Comparison of ENCODE assay signal across 15 cellular contexts in genomic region chr4:75980576-75980975, GRCh38. TPM values are rescaled to one million over a fixed set of nuclear protein-coding genes. Genes with fewer than 3 reads are reported as not detected.
DNase-seq lines count a peak whose midpoint lies in the region; ATAC-seq and TF ChIP-seq lines count a peak whose summit lies in the region.
"Had no signal": no experiment of that assay in that cellular context is flagged by ENCODE, and none has a peak within 500 bp of the region (broad histone marks: within the 10 kb centered on the region; RNA-seq: fewer than 3 reads in every experiment).

No MANE protein-coding gene starts in this region.

- H3K4me3 ChIP-seq in HCT116 (replicated peaks in 1 of 2; ENCODE audit: low read depth in 1 of 2, low read length in 2 of 2) = no peak overlapping the region
- peak overlapping the region in 4 of 8 donors; percentile 6 to 55 (median 18) for H3K4me3 ChIP-seq in spleen
- H3K4me3 ChIP-seq: BLaER1 had no signal

- no peak for ATAC-seq in HCT116
- ATAC-seq in GM21529 (IDR thresholded peaks at IDR 0.05; ENCODE audit: unreplicated experiment) = no peak
- no peak for ATAC-seq in HG03469 (IDR thresholded peaks at IDR 0.05; ENCODE audit: unreplicated experiment)

- H3K36me3 ChIP-seq in HCT116 (ENCODE audit: control insufficient read depth in 1 of 2, insufficient read depth in 2 of 2, low read length in 2 of 2) (peaks cover 39 to 41% of the 10 kb centered on the region in 2 experiments; a peak in 3 of 4 replicates), spleen (peaks cover 7 to 82% (median 47%) of the 10 kb centered on the region in 6 donors)

- H3K9me2 ChIP-seq in HCT116 (ENCODE audit: insufficient read depth) = no peaks in the 10 kb centered on the region

- H3K36me3 Mint-ChIP-seq in activated CD4-positive, alpha-beta memory T cell treated with anti-CD3 and anti-CD28 coated beads for 36 hours = peaks cover 43% of the 10 kb centered on the region
- H3K36me3 Mint-ChIP-seq in activated CD4-positive, alpha-beta memory T cell treated with anti-CD3 and anti-CD28 coated beads, Interleukin-2, amount 10 ng/mL, durations not matched to agents 7 days and 5 days (ENCODE audit: low read depth) = peaks cover 45% of the 10 kb centered on the region
- peaks cover 33% of the 10 kb centered on the region for H3K36me3 Mint-ChIP-seq in endothelial cell (ENCODE audit: low read depth, unreplicated experiment)

- H3K4me1 ChIP-seq in HCT116 (ENCODE audit: control insufficient read depth in 1 of 2, insufficient read depth in 2 of 2, low read length in 2 of 2) (no peaks in the 10 kb centered on the region), spleen (peaks cover 0 to 15% (median 2%) of the 10 kb centered on the region in 6 donors)
- H3K4me1 ChIP-seq: BLaER1, Caco-2 had no signal

- no peak overlapping the region for H3K9ac ChIP-seq in HCT116 (ENCODE audit: low read length)
- H3K9ac ChIP-seq: BLaER1 had no signal

- no peak overlapping the region for H2AFZ ChIP-seq in HCT116 (ENCODE audit: low read depth, low read length, poor library complexity, severe bottlenecking)

- H3K27ac ChIP-seq in HCT116 (ENCODE audit: low read depth, low read length) (no peak overlapping the region), spleen (peak overlapping the region in 7 of 8 donors; percentile 56 to 80 (median 64))
- H3K27ac ChIP-seq: BLaER1 had no signal

- H3K4me2 ChIP-seq in HCT116 (ENCODE audit: low read length) = no peak overlapping the region
- H3K4me2 ChIP-seq: BLaER1 had no signal

- BruUV-seq in HCT116 (replicated peaks; lab: Mats Ljungman, UMichigan) = TSS peak; percentile 4

- no peak for TF ChIP-seq CTCF in HCT116 (IDR thresholded peaks at IDR 0.05 in 2 of 3, conservative IDR thresholded peaks at IDR 0.05 in 1 of 3; ENCODE audit: borderline replicate concordance in 1 of 3, insufficient read depth in 1 of 3, low read depth in 2 of 3, low read length in 2 of 3)
- TF ChIP-seq CTCF in endothelial cell (IDR thresholded peaks at IDR 0.05; ENCODE audit: unreplicated experiment) = no peak
- no peak for TF ChIP-seq CTCF in spleen (IDR thresholded peaks at IDR 0.05 in 8 of 11, conservative IDR thresholded peaks at IDR 0.05 in 3 of 11)

- H4K20me1 ChIP-seq in HCT116 (ENCODE audit: insufficient read depth) = no peaks in the 10 kb centered on the region

- 55 to 86% (median 74%) methylated on average over 4 of the region's 4 CpGs for WGBS in spleen, 5 donors

- peaks cover 2% of the 10 kb centered on the region for H3K9me3 Mint-ChIP-seq in activated CD4-positive, alpha-beta memory T cell treated with anti-CD3 and anti-CD28 coated beads for 36 hours
- no peaks in the 10 kb centered on the region for H3K9me3 Mint-ChIP-seq in activated CD4-positive, alpha-beta memory T cell treated with anti-CD3 and anti-CD28 coated beads, Interleukin-2, amount 10 ng/mL, durations not matched to agents 7 days and 5 days
- H3K9me3 Mint-ChIP-seq in endothelial cell (ENCODE audit: unreplicated experiment) = no peaks in the 10 kb centered on the region

- H3K9me3 ChIP-seq in HCT116 (ENCODE audit: control insufficient read depth in 1 of 2, insufficient read depth in 1 of 2, low read depth in 1 of 2, low read length in 2 of 2) = no peaks in the 10 kb centered on the region
- H3K9me3 ChIP-seq in spleen = peaks cover 0 to 15% (median 4%) of the 10 kb centered on the region in 8 donors
- H3K9me3 ChIP-seq: Caco-2 had no signal

- H3K27me3 ChIP-seq in HCT116 (ENCODE audit: insufficient read depth, low read length) (no peaks in the 10 kb centered on the region), spleen (replicated peaks in 1 of 7) (no peaks in the 10 kb centered on the region)
- H3K27me3 ChIP-seq: BLaER1 had no signal

- H3K4me1 Mint-ChIP-seq in activated CD4-positive, alpha-beta memory T cell treated with anti-CD3 and anti-CD28 coated beads for 36 hours (ENCODE audit: low read depth) = no peaks in the 10 kb centered on the region
- H3K4me1 Mint-ChIP-seq in activated CD4-positive, alpha-beta memory T cell treated with anti-CD3 and anti-CD28 coated beads, Interleukin-2, amount 10 ng/mL, durations not matched to agents 7 days and 5 days = no peaks in the 10 kb centered on the region
- H3K4me1 Mint-ChIP-seq in endothelial cell (ENCODE audit: unreplicated experiment) = peaks cover 14% of the 10 kb centered on the region

- RAD21 ChIA-PET in HCT116 (lab: Charles Lee; ENCODE audit: low non-redundant PET in 1 of 2, low total read pairs in 2 of 2, uncharacterized antibody in 2 of 2, unreplicated experiment in 2 of 2) = no interaction called here

- no peak for DNase-seq in activated CD4-positive, alpha-beta memory T cell treated with anti-CD3 and anti-CD28 coated beads for 36 hours
- DNase-seq in activated CD4-positive, alpha-beta memory T cell treated with anti-CD3 and anti-CD28 coated beads, Interleukin-2, amount 10 ng/mL, durations not matched to agents 7 days and 5 days = no peak
- DNase-seq in HCT116 (ENCODE audit: low read depth, low spot score) (no peak), endothelial cell (ENCODE audit: low spot score) (peak; percentile 4), spleen (no peak)
- DNase-seq: 8988T; AML-193; Caco-2; CD8-positive, alpha-beta memory T cell; GF-D8; HCEC 1CT had no signal

- no peaks in the 10 kb centered on the region for H3K27me3 Mint-ChIP-seq in activated CD4-positive, alpha-beta memory T cell treated with anti-CD3 and anti-CD28 coated beads for 36 hours
- no peaks in the 10 kb centered on the region for H3K27me3 Mint-ChIP-seq in activated CD4-positive, alpha-beta memory T cell treated with anti-CD3 and anti-CD28 coated beads, Interleukin-2, amount 10 ng/mL, durations not matched to agents 7 days and 5 days
- H3K27me3 Mint-ChIP-seq in endothelial cell (ENCODE audit: unreplicated experiment) = no peaks in the 10 kb centered on the region
- H3K27me3 Mint-ChIP-seq: CD8-positive, alpha-beta memory T cell had no signal

- H3K27ac Mint-ChIP-seq in activated CD4-positive, alpha-beta memory T cell treated with anti-CD3 and anti-CD28 coated beads for 36 hours = peak overlapping the region; percentile 29
- no peak overlapping the region for H3K27ac Mint-ChIP-seq in activated CD4-positive, alpha-beta memory T cell treated with anti-CD3 and anti-CD28 coated beads, Interleukin-2, amount 10 ng/mL, durations not matched to agents 7 days and 5 days
- H3K27ac Mint-ChIP-seq in endothelial cell (ENCODE audit: unreplicated experiment) = peak overlapping the region; percentile 80

- POLR2A ChIA-PET in activated CD4-positive, alpha-beta memory T cell treated with anti-CD3 and anti-CD28 coated beads for 36 hours (lab: Charles Lee) = no interaction called here
- POLR2A ChIA-PET in activated CD4-positive, alpha-beta memory T cell treated with anti-CD3 and anti-CD28 coated beads, Interleukin-2, amount 10 ng/mL, durations not matched to agents 7 days and 5 days (lab: Charles Lee) = no interaction called here
- POLR2A ChIA-PET in HCT116 (lab: Charles Lee) = no interaction called here

- TF ChIP-seq POLR2A in HCT116 (IDR thresholded peaks at IDR 0.05; ENCODE audit: borderline replicate concordance, extremely low read depth, insufficient read depth, insufficient read length) = no peak
- no peak for TF ChIP-seq POLR2A in spleen (IDR thresholded peaks at IDR 0.05)

- H3K4me3 Mint-ChIP-seq in activated CD4-positive, alpha-beta memory T cell treated with anti-CD3 and anti-CD28 coated beads for 36 hours = no peak overlapping the region
- no peak overlapping the region for H3K4me3 Mint-ChIP-seq in activated CD4-positive, alpha-beta memory T cell treated with anti-CD3 and anti-CD28 coated beads, Interleukin-2, amount 10 ng/mL, durations not matched to agents 7 days and 5 days
- H3K4me3 Mint-ChIP-seq in endothelial cell (ENCODE audit: unreplicated experiment) = peak overlapping the region; percentile 34
- H3K4me3 Mint-ChIP-seq: CD8-positive, alpha-beta memory T cell had no signal

- no peak for TF ChIP-seq RAD21 in HCT116 (IDR thresholded peaks at IDR 0.05; ENCODE audit: low read depth)

- CTCF ChIA-PET in activated CD4-positive, alpha-beta memory T cell treated with anti-CD3 and anti-CD28 coated beads for 36 hours (lab: Charles Lee) = no interaction called here
- CTCF ChIA-PET in activated CD4-positive, alpha-beta memory T cell treated with anti-CD3 and anti-CD28 coated beads, Interleukin-2, amount 10 ng/mL, durations not matched to agents 7 days and 5 days (lab: Charles Lee) = no interaction called here
- CTCF ChIA-PET in HCT116 (lab: Charles Lee) = no interaction called here

- peaks cover 58% of the 10 kb centered on the region for H3K79me2 ChIP-seq in HCT116 (ENCODE audit: insufficient read depth, low read length)

- intact Hi-C loops in activated CD4-positive, alpha-beta memory T cell treated with anti-CD3 and anti-CD28 coated beads for 36 hours (cut with micrococcal nuclease) = no loop called here
- intact Hi-C loops in HCT116 (cut with micrococcal nuclease) = no loop called here
- intact Hi-C loops in spleen (cut with DNase I; ENCODE audit: low total_unique reads) = no loop called here

RNA-seq across cellular contexts. Expression of gene SDAD1, which starts 10.2 kb away (rescaled TPM):
- 10 to 100 TPM; 35.9 to 40.5 TPM for total RNA-seq in activated CD4-positive, alpha-beta memory T cell treated with anti-CD3 and anti-CD28 coated beads for 36 hours
- 10 to 100 TPM; 39.1 to 43.0 TPM for total RNA-seq in activated CD4-positive, alpha-beta memory T cell treated with anti-CD3 and anti-CD28 coated beads, Interleukin-2, amount 10 ng/mL, durations not matched to agents 7 days and 5 days
- total RNA-seq in HCT116 (2021; ENCODE audit: unreplicated experiment) = 61.7 TPM
- 16.0 and 25.5 TPM in 2 replicates for polyA plus RNA-seq in HCT116 (2012)
- total RNA-seq in endothelial cell (ENCODE audit: unreplicated experiment) = 40.6 TPM
- 10 to 100 TPM; 30.5 to 42.8 (median 37.3) TPM for total RNA-seq in spleen
- 10 to 100 TPM; 12.9 to 18.8 (median 16.5) TPM for polyA plus RNA-seq in spleen

RNA-seq across cellular contexts. Expression of gene CXCL9, which starts 26.7 kb away (rescaled TPM):
- total RNA-seq in activated CD4-positive, alpha-beta memory T cell treated with anti-CD3 and anti-CD28 coated beads for 36 hours = under 1 TPM; 0.10 to 0.14 TPM
- not detected for total RNA-seq in activated CD4-positive, alpha-beta memory T cell treated with anti-CD3 and anti-CD28 coated beads, Interleukin-2, amount 10 ng/mL, durations not matched to agents 7 days and 5 days
- total RNA-seq in HCT116 (2021; ENCODE audit: unreplicated experiment) (not detected), endothelial cell (ENCODE audit: unreplicated experiment) (not detected), spleen (10 to 100 TPM in 3 of 7 donors, 1 to 10 TPM in 4; 3.4 to 20.9 (median 6.0) TPM)
- polyA plus RNA-seq in HCT116 (2012) = not detected in 2 replicates
- 10 to 100 TPM; 22.5 to 25.5 (median 23.9) TPM for polyA plus RNA-seq in spleen
- total RNA-seq: Caco-2, H4 had no signal
- polyA plus RNA-seq: CD8-positive, alpha-beta memory T cell had no signal

RNA-seq across cellular contexts. Expression of gene NAAA, which starts 39.8 kb away (rescaled TPM):
- total RNA-seq in activated CD4-positive, alpha-beta memory T cell treated with anti-CD3 and anti-CD28 coated beads for 36 hours = 10 to 100 TPM; 31.7 to 32.2 TPM
- 10 to 100 TPM; 38.7 to 39.3 TPM for total RNA-seq in activated CD4-positive, alpha-beta memory T cell treated with anti-CD3 and anti-CD28 coated beads, Interleukin-2, amount 10 ng/mL, durations not matched to agents 7 days and 5 days
- total RNA-seq in HCT116 (2021; ENCODE audit: unreplicated experiment) (17.0 TPM), endothelial cell (ENCODE audit: unreplicated experiment) (4.0 TPM), spleen (100 to 1,000 TPM in 5 of 7 donors, 10 to 100 TPM in 2; 77.3 to 214 (median 142) TPM)
- polyA plus RNA-seq in HCT116 (2012) = 16.6 and 18.0 TPM in 2 replicates
- polyA plus RNA-seq in spleen = 10 to 100 TPM; 18.3 to 32.1 (median 27.4) TPM

RNA-seq across cellular contexts. Expression of gene CXCL10, which starts 42.7 kb away (rescaled TPM):
- total RNA-seq in activated CD4-positive, alpha-beta memory T cell treated with anti-CD3 and anti-CD28 coated beads for 36 hours = under 1 TPM; 0.36 to 0.51 TPM
- total RNA-seq in activated CD4-positive, alpha-beta memory T cell treated with anti-CD3 and anti-CD28 coated beads, Interleukin-2, amount 10 ng/mL, durations not matched to agents 7 days and 5 days = 1 to 10 TPM; 1.3 to 1.5 TPM
- total RNA-seq in HCT116 (2021; ENCODE audit: unreplicated experiment) (not detected), endothelial cell (ENCODE audit: unreplicated experiment) (not detected), spleen (10 to 100 TPM in 2 of 7 donors, 1 to 10 TPM in 5; 1.4 to 21.7 (median 7.1) TPM)
- polyA plus RNA-seq in HCT116 (2012) = not detected in 2 replicates
- 10 to 100 TPM in 2 of 3 donors, 1 to 10 TPM in 1; 6.5 to 23.1 (median 12.5) TPM for polyA plus RNA-seq in spleen
- total RNA-seq: Caco-2 had no signal
- polyA plus RNA-seq: CD8-positive, alpha-beta memory T cell had no signal

RNA-seq across cellular contexts. Expression of gene CXCL11, which starts 55.3 kb away (rescaled TPM):
- not detected for total RNA-seq in activated CD4-positive, alpha-beta memory T cell treated with anti-CD3 and anti-CD28 coated beads for 36 hours
- under 1 TPM; 0.28 to 0.33 TPM for total RNA-seq in activated CD4-positive, alpha-beta memory T cell treated with anti-CD3 and anti-CD28 coated beads, Interleukin-2, amount 10 ng/mL, durations not matched to agents 7 days and 5 days
- total RNA-seq in HCT116 (2021; ENCODE audit: unreplicated experiment) (not detected), endothelial cell (ENCODE audit: unreplicated experiment) (not detected), spleen (1 to 10 TPM; 1.1 to 3.0 (median 2.2) TPM)
- polyA plus RNA-seq in HCT116 (2012) = not detected in 2 replicates
- 1 to 10 TPM in 2 of 3 donors, under 1 TPM in 1; 0.96 to 5.4 (median 2.2) TPM for polyA plus RNA-seq in spleen
- total RNA-seq: Caco-2, H4 had no signal
- polyA plus RNA-seq: CD8-positive, alpha-beta memory T cell had no signal
